In the genomic region with DNA sequence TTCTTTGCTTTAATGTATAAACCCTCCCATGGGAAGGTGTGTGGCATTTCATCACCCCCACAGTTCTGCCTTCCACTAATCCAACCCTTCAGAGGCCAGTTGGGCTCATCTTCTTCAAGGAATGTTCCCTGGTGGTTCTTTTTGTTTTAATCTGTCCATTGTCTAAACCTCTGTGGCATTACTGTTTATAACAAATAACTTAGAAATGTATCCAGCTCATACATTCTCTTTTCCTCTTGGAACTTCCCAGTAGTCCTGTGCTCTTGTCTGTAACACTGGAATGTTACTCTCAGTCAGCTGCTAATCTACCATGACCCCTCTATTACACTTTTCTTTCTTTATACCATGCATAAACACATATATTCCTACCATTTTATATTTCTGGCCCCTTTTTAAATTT, we compare ENCODE assay signal across 18 cellular contexts.
"Had no signal": no experiment of that assay in that cellular context is flagged by ENCODE, and none has a peak within 500 bp of the region (broad histone marks: within the 10 kb centered on the region; RNA-seq: fewer than 3 reads in every experiment).

No MANE protein-coding gene starts in this region.

- H3K4me3 Mint-ChIP-seq: activated B cell treated with CpG ODN at 0.5 μM for 24 hours; activated CD8-positive, alpha-beta T cell treated with anti-CD3 and anti-CD28 coated beads for 36 hours; activated naive CD4-positive, alpha-beta T cell treated with anti-CD3 and anti-CD28 coated beads, Interleukin-2, amount 50 U/mL, for 24 hours; activated T-cell treated with anti-CD3 and anti-CD28 coated beads, Interleukin-2, amount 50 U/mL, for 4 hours; dendritic cell treated with granulocyte-macrophage colony-stimulating factor and Interleukin-4, amounts not matched to agents 40 ng/mL and 50 ng/mL, for 4 days; effector memory CD8-positive, alpha-beta T cell; stimulated activated memory B cell treated with anti-CD40 and anti-IgM and Interleukin-4, amounts not matched to agents 10 μg/mL and 1 μg/mL and 100 μg/mL, for 72 hours; T-helper 17 cell had no signal

- H3K9me3 ChIP-seq: neutrophil, tibial nerve had no signal

- H3K36me3 Mint-ChIP-seq: activated naive CD4-positive, alpha-beta T cell treated with anti-CD3 and anti-CD28 coated beads, Interleukin-2, amount 50 U/mL, for 24 hours; stimulated activated memory B cell treated with anti-CD40 and anti-IgM and Interleukin-4, amounts not matched to agents 10 μg/mL and 1 μg/mL and 100 μg/mL, for 72 hours had no signal

- H3K4me2 ChIP-seq: hepatocyte had no signal

- H3K27me3 Mint-ChIP-seq: activated B cell treated with CpG ODN at 0.5 μM for 24 hours; activated CD8-positive, alpha-beta T cell treated with anti-CD3 and anti-CD28 coated beads for 36 hours; activated naive CD4-positive, alpha-beta T cell treated with anti-CD3 and anti-CD28 coated beads, Interleukin-2, amount 50 U/mL, for 24 hours; effector memory CD8-positive, alpha-beta T cell; T-helper 17 cell had no signal

- H3K27ac ChIP-seq: hepatocyte, neutrophil, tibial nerve had no signal

- H2AFZ ChIP-seq: hepatocyte had no signal

- H3K27ac Mint-ChIP-seq: activated B cell treated with CpG ODN at 0.5 μM for 24 hours; activated CD8-positive, alpha-beta T cell treated with anti-CD3 and anti-CD28 coated beads for 36 hours; activated naive CD4-positive, alpha-beta T cell treated with anti-CD3 and anti-CD28 coated beads, Interleukin-2, amount 50 U/mL, for 24 hours; dendritic cell treated with granulocyte-macrophage colony-stimulating factor and Interleukin-4, amounts not matched to agents 40 ng/mL and 50 ng/mL, for 4 days; effector memory CD8-positive, alpha-beta T cell; stimulated activated memory B cell treated with anti-CD40 and anti-IgM and Interleukin-4, amounts not matched to agents 10 μg/mL and 1 μg/mL and 100 μg/mL, for 72 hours; T-helper 17 cell had no signal

- H3K27me3 ChIP-seq: hepatocyte, neutrophil, tibial nerve had no signal

- H3K36me3 ChIP-seq: neutrophil had no signal

- ATAC-seq: activated CD8-positive, alpha-beta T cell treated with anti-CD3 and anti-CD28 coated beads for 36 hours; activated T-cell treated with anti-CD3 and anti-CD28 coated beads, Interleukin-2, amount 50 U/mL, for 4 hours; effector memory CD8-positive, alpha-beta T cell; stimulated activated memory B cell treated with anti-CD40 and anti-IgM and Interleukin-4, amounts not matched to agents 10 μg/mL and 1 μg/mL and 100 μg/mL, for 72 hours; T-helper 17 cell had no signal

- H3K4me1 Mint-ChIP-seq: activated B cell treated with CpG ODN at 0.5 μM for 24 hours; activated naive CD4-positive, alpha-beta T cell treated with anti-CD3 and anti-CD28 coated beads, Interleukin-2, amount 50 U/mL, for 24 hours; stimulated activated memory B cell treated with anti-CD40 and anti-IgM and Interleukin-4, amounts not matched to agents 10 μg/mL and 1 μg/mL and 100 μg/mL, for 72 hours; T-helper 17 cell had no signal

- H3K4me3 ChIP-seq: hepatocyte, tibial nerve had no signal

- H3K9me3 Mint-ChIP-seq: activated naive CD4-positive, alpha-beta T cell treated with anti-CD3 and anti-CD28 coated beads, Interleukin-2, amount 50 U/mL, for 24 hours; activated T-cell treated with anti-CD3 and anti-CD28 coated beads, Interleukin-2, amount 50 U/mL, for 4 hours had no signal

- DNase-seq: activated B cell treated with CpG ODN at 0.5 μM for 24 hours; activated CD4-positive, alpha-beta T cell treated with anti-CD3 and anti-CD28 coated beads for 48 hours; activated CD8-positive, alpha-beta T cell treated with anti-CD3 and anti-CD28 coated beads for 36 hours; activated effector memory CD4-positive, alpha-beta T cell treated with Interleukin-2 at 50 U/mL for 16 hours; activated T-cell treated with anti-CD3 and anti-CD28 coated beads, Interleukin-2, amount 50 U/mL, for 4 hours; amygdala; effector memory CD8-positive, alpha-beta T cell; erythroblast; islet precursor cell; midbrain; stimulated activated CD4-positive, alpha-beta T cell treated with anti-CD3 and anti-CD28 coated beads, Interleukin-2, amount 100 ng/mL, for 48 hours; T-helper 17 cell had no signal

- H3K79me2 ChIP-seq: hepatocyte had no signal
